ENCODE assay signal across 1 cellular context in genomic region chr17:58334661-58335060, GRCh38.
TF ChIP-seq lines count a peak whose summit lies in the region.

No MANE protein-coding gene starts in this region.

TF ChIP-seq in HepG2, 621 proteins besides CTCF, POLR2A, EP300 and RAD21:
- TF ChIP-seq SALL2 (CRISPR knock-in tag; IDR thresholded peaks at IDR 0.05) (no peak), HES4 (CRISPR knock-in tag; IDR thresholded peaks at IDR 0.05; ENCODE audit: borderline replicate concordance) (peak; percentile 57; the same call in 1 of the 2 replicates), MTERF4 (CRISPR knock-in tag; IDR thresholded peaks at IDR 0.05) (0 out of 2 replicates have a peak, but pooled peaks have one; percentile 59), KDM4B (CRISPR knock-in tag; IDR thresholded peaks at IDR 0.05) (0 out of 2 replicates have a peak, but pooled peaks have one; percentile 17), ZNF563 (CRISPR knock-in tag; IDR thresholded peaks at IDR 0.05) (peak; percentile 41; the same call in 1 of the 2 replicates), ZNF180 (CRISPR knock-in tag; IDR thresholded peaks at IDR 0.05; ENCODE audit: borderline replicate concordance, low read depth) (no peak)
- TF ChIP-seq, protein P1, sequence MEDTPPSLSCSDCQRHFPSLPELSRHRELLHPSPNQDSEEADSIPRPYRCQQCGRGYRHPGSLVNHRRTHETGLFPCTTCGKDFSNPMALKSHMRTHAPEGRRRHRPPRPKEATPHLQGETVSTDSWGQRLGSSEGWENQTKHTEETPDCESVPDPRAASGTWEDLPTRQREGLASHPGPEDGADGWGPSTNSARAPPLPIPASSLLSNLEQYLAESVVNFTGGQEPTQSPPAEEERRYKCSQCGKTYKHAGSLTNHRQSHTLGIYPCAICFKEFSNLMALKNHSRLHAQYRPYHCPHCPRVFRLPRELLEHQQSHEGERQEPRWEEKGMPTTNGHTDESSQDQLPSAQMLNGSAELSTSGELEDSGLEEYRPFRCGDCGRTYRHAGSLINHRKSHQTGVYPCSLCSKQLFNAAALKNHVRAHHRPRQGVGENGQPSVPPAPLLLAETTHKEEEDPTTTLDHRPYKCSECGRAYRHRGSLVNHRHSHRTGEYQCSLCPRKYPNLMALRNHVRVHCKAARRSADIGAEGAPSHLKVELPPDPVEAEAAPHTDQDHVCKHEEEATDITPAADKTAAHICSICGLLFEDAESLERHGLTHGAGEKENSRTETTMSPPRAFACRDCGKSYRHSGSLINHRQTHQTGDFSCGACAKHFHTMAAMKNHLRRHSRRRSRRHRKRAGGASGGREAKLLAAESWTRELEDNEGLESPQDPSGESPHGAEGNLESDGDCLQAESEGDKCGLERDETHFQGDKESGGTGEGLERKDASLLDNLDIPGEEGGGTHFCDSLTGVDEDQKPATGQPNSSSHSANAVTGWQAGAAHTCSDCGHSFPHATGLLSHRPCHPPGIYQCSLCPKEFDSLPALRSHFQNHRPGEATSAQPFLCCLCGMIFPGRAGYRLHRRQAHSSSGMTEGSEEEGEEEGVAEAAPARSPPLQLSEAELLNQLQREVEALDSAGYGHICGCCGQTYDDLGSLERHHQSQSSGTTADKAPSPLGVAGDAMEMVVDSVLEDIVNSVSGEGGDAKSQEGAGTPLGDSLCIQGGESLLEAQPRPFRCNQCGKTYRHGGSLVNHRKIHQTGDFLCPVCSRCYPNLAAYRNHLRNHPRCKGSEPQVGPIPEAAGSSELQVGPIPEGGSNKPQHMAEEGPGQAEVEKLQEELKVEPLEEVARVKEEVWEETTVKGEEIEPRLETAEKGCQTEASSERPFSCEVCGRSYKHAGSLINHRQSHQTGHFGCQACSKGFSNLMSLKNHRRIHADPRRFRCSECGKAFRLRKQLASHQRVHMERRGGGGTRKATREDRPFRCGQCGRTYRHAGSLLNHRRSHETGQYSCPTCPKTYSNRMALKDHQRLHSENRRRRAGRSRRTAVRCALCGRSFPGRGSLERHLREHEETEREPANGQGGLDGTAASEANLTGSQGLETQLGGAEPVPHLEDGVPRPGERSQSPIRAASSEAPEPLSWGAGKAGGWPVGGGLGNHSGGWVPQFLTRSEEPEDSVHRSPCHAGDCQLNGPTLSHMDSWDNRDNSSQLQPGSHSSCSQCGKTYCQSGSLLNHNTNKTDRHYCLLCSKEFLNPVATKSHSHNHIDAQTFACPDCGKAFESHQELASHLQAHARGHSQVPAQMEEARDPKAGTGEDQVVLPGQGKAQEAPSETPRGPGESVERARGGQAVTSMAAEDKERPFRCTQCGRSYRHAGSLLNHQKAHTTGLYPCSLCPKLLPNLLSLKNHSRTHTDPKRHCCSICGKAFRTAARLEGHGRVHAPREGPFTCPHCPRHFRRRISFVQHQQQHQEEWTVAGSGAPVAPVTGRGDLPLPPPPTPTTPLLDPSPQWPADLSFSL (CRISPR knock-in tag; IDR thresholded peaks at IDR 0.05): peak; percentile 30; the same call in 1 of the 2 replicates
